Comparison of ENCODE assay signal across 1 cellular context in the genomic region with DNA sequence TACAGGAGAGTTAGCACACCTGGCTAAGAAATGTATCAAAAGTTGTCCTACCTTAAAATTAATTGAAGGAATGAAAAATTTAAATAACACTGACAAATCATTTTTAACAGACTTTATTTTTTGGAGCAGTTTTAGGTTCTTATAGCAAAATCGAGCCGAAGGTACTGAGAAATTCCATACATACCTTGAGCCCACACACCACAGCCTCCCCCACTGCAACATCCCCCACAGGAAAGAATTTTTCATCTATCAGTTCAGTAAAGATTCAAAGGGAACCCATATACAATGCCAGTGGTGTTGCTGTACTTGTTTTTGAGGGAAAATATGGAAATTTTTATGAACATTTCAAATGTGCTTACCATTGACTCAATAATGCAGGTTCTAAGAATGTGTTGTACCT.
TF ChIP-seq lines count a peak whose summit lies in the region.

No MANE protein-coding gene starts in this region.

TF ChIP-seq in GM23338, 12 proteins besides CTCF, POLR2A, EP300 and RAD21 (continued from another document):
- TF ChIP-seq ZNF462 (CRISPR knock-in tag; IDR thresholded peaks at IDR 0.05) (no peak), ZNF331 (CRISPR knock-in tag; IDR thresholded peaks at IDR 0.05; ENCODE audit: low read depth) (no peak), POLR2AphosphoS5 (IDR thresholded peaks at IDR 0.05; ENCODE audit: low read depth) (no peak), ZNF114 (CRISPR knock-in tag; IDR thresholded peaks at IDR 0.05) (no peak), REST (IDR thresholded peaks at IDR 0.05; ENCODE audit: unreplicated experiment) (no peak), CREB1 (CRISPR knock-in tag; IDR thresholded peaks at IDR 0.05; ENCODE audit: low read depth) (no peak), EZH2phosphoT487 (IDR thresholded peaks at IDR 0.05; ENCODE audit: unreplicated experiment) (no peak), NANOG (IDR thresholded peaks at IDR 0.05; ENCODE audit: borderline replicate concordance) (no peak)
